17 cellular contexts compared by ENCODE assay signal in the genomic region with DNA sequence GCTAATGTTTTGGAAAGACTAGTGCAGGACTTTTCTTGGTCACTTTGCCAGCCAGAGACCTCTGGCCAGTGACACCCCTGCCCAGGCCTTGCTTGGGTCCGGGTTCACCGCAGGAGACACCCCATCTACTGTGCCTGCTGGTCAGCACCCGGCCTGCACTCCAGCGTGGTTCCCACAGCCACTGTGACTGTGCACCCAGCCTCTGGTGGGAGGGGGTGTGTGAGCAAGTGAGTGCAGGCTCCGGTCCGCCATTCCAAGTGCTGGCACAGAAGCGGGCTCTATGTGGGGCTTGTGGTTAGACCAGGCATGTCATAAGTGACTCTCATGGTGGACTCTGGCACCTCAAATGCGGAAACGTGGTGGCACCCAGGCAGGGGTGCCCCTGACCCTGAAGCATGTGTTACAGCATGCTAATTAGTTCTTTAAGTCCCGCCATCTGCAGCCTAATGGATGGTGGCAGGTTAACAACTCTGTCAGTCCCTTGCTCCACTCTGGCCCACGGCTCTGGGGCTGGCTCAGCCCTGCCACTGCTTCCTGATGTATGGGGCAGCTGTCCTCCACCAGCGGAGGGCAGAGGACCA.
DNase-seq lines count a peak whose midpoint lies in the region; ATAC-seq and TF ChIP-seq lines count a peak whose summit lies in the region.
"Had no signal": no experiment of that assay in that cellular context is flagged by ENCODE, and none has a peak within 500 bp of the region (broad histone marks: within the 10 kb centered on the region; RNA-seq: fewer than 3 reads in every experiment).

No MANE protein-coding gene starts in this region.

- no peak for TF ChIP-seq POLR2A in IMR-90 (IDR thresholded peaks at IDR 0.05; ENCODE audit: low read depth, low read length)

- H3K23ac ChIP-seq in IMR-90 (ENCODE audit: low read depth, low read length) = no peak overlapping the region

- no peaks in the 10 kb centered on the region for H3K27me3 Mint-ChIP-seq in chondrocyte (ENCODE audit: low read depth)

- no peak overlapping the region for H4K8ac ChIP-seq in IMR-90 (ENCODE audit: low read depth in 2 of 2, low read length in 2 of 2)

- POLR2A ChIA-PET in IMR-90 (lab: Charles Lee; ENCODE audit: unreplicated experiment) = no interaction called here

- no peak overlapping the region for H3K4me2 ChIP-seq in IMR-90 (ENCODE audit: low read depth, low read length)

- TF ChIP-seq CTCF in IMR-90 (conservative IDR thresholded peaks at IDR 0.05; ENCODE audit: low read depth, low read length) (no peak), chondrocyte (IDR thresholded peaks at IDR 0.05) (no peak), lower lobe of right lung (IDR thresholded peaks at IDR 0.05) (no peak)

- H3K9me3 ChIP-seq in IMR-90 (ENCODE audit: control insufficient read depth, insufficient read depth, low read length) (no peaks in the 10 kb centered on the region), lower lobe of right lung (no peaks in the 10 kb centered on the region)

- H3K4ac ChIP-seq in IMR-90 (ENCODE audit: low read depth, low read length) = no peak overlapping the region

- H2BK5ac ChIP-seq in IMR-90 (ENCODE audit: low read depth, low read length, poor library complexity, severe bottlenecking) = no peak overlapping the region

- BruUV-seq in IMR-90 (replicated peaks; lab: Mats Ljungman, UMichigan) = no TSS peak

- ATAC-seq in IMR-90 (ENCODE audit: low read depth) (no peak), lower lobe of right lung (no peak)
- ATAC-seq in stimulated activated naive CD8-positive, alpha-beta T cell treated with anti-CD3 and anti-CD28 coated beads, Interleukin-15, Interleukin-2, amounts not matched to agents 100 U/mL and 50 U/mL, for 24 hours = peak; percentile 23
- ATAC-seq: HCT116, PC-3, SK-N-SH treated with all-trans-retinoic acid at 6 μM for 48 hours had no signal

- TF ChIP-seq RAD21 in IMR-90 (IDR thresholded peaks at IDR 0.05; ENCODE audit: low read length) = no peak

- H3K27ac ChIP-seq in IMR-90 (ENCODE audit: insufficient read depth, low read length) (no peak overlapping the region), lower lobe of right lung (no peak overlapping the region)

- in situ Hi-C loops in IMR-90 (cut with MboI; ENCODE audit: low sequenced_read_pairs) = no loop called here

- H3K4me1 ChIP-seq in IMR-90 (ENCODE audit: control insufficient read depth, insufficient read depth, low read length) = no peaks in the 10 kb centered on the region
- H3K4me1 ChIP-seq in lower lobe of right lung = no peaks in the 10 kb centered on the region

- H3K9me1 ChIP-seq in IMR-90 (ENCODE audit: insufficient read depth, low read length) = no peaks in the 10 kb centered on the region

- WGBS in IMR-90 (ENCODE audit: extremely low coverage in 2 of 2, insufficient read length in 1 of 2), 2 experiments = 91% methylated on average over 6 of the region's 12 CpGs; no CpG with 5 or more reads in 1 of the 2 experiments

- DNase-seq in IMR-90 (no peak), chondrocyte (ENCODE audit: low spot score) (peak; percentile 75), lower lobe of right lung (peak; percentile 33), NCI-H1092 (lab: John Stamatoyannopoulos, UW) (no peak), NCI-H1694 (lab: John Stamatoyannopoulos, UW) (no peak), inferior parietal cortex (ENCODE audit: extremely low spot score) (no peak)
- DNase-seq in stimulated activated naive CD8-positive, alpha-beta T cell treated with anti-CD3 and anti-CD28 coated beads, Interleukin-15, Interleukin-2, amounts not matched to agents 100 U/mL and 50 U/mL, for 24 hours = no peak
- DNase-seq: C1 segment of cervical spinal cord, MM.1S, NCI-H1092 treated with DMSO at 0.1 percent for 48 hours, NCI-H2081 treated with DMSO at 0.1 percent for 48 hours, NCI-H510A, PC-3, RPMI8226, SIG-M5 had no signal

- H2BK15ac ChIP-seq in IMR-90 (ENCODE audit: low read depth, low read length) = no peak overlapping the region

- CTCF ChIA-PET in IMR-90 (lab: Yijun Ruan, JAX) = no interaction called here

- H3K36me3 ChIP-seq in IMR-90 (ENCODE audit: control insufficient read depth, insufficient read depth, low read length) (peaks cover 4% of the 10 kb centered on the region; the same call in 1 of the 2 replicates), lower lobe of right lung (no peaks in the 10 kb centered on the region)

- H3K14ac ChIP-seq in IMR-90 (replicated peaks; ENCODE audit: low read depth, low read length) = no peak overlapping the region

- peak overlapping the region; percentile 46 for H2AFZ ChIP-seq in IMR-90 (replicated peaks; ENCODE audit: low read length, poor library complexity)

- H4K91ac ChIP-seq in IMR-90 (ENCODE audit: insufficient read depth, low read depth, low read length) = no peak overlapping the region

- H3K27me3 ChIP-seq in IMR-90 (ENCODE audit: control insufficient read depth, insufficient read depth, low read length) (no peaks in the 10 kb centered on the region), lower lobe of right lung (ENCODE audit: low read depth) (no peaks in the 10 kb centered on the region)

- no peak overlapping the region for H2BK120ac ChIP-seq in IMR-90 (ENCODE audit: low read depth, low read length)

- peak overlapping the region; percentile 68 for H2AK9ac ChIP-seq in IMR-90 (replicated peaks; ENCODE audit: low read depth, low read length, poor library complexity)

- no peak overlapping the region for H3K56ac ChIP-seq in IMR-90 (ENCODE audit: extremely low read depth, insufficient read depth, low read length)

- H3K4me1 Mint-ChIP-seq in chondrocyte (ENCODE audit: low read depth) = no peaks in the 10 kb centered on the region

- no peak overlapping the region for H4K5ac ChIP-seq in IMR-90 (ENCODE audit: low read depth, low read length)

- H2AK5ac ChIP-seq in IMR-90 (ENCODE audit: low read depth, low read length) = no peak overlapping the region

- no peaks in the 10 kb centered on the region for H4K20me1 ChIP-seq in IMR-90 (ENCODE audit: insufficient read depth, low read length)

- peaks cover 3% of the 10 kb centered on the region for H3K36me3 Mint-ChIP-seq in chondrocyte (ENCODE audit: low read depth)

- H3K9me3 Mint-ChIP-seq in chondrocyte (ENCODE audit: low read depth) = no peaks in the 10 kb centered on the region

- no peak overlapping the region for H3K18ac ChIP-seq in IMR-90 (ENCODE audit: low read depth, low read length)

- no peak overlapping the region for H2BK20ac ChIP-seq in IMR-90 (ENCODE audit: low read depth, low read length)

- intact Hi-C loops in IMR-90 (cut with micrococcal nuclease) = no loop called here
- intact Hi-C loops in lower lobe of right lung (cut with DNase I) = no loop called here

- no peak overlapping the region for H3K4me3 Mint-ChIP-seq in chondrocyte (ENCODE audit: unreplicated experiment)

- no peak overlapping the region for H3K9ac ChIP-seq in IMR-90 (ENCODE audit: low read depth, low read length)

- H3K27ac Mint-ChIP-seq in chondrocyte (ENCODE audit: unreplicated experiment) = no peak overlapping the region

- dilution Hi-C loops in IMR-90 (cut with HindIII; ENCODE audit: low sequenced_read_pairs, unreplicated experiment) = no loop called here

- H3K4me3 ChIP-seq in IMR-90 (ENCODE audit: insufficient read depth, low read depth, low read length) (no peak overlapping the region), lower lobe of right lung (no peak overlapping the region)

- H3K79me1 ChIP-seq in IMR-90 (ENCODE audit: low read depth in 1 of 2, low read length in 2 of 2) = no peaks in the 10 kb centered on the region

TF ChIP-seq in IMR-90, 13 proteins besides CTCF, POLR2A, EP300 and RAD21:
- no peak for TF ChIP-seq RCOR1 (IDR thresholded peaks at IDR 0.05; ENCODE audit: insufficient replicate concordance, low read length)
- TF ChIP-seq FOS (IDR thresholded peaks at IDR 0.05; ENCODE audit: low read depth, low read length) = no peak
- no peak for TF ChIP-seq MAZ (IDR thresholded peaks at IDR 0.05; ENCODE audit: borderline replicate concordance, low read depth, low read length)
- TF ChIP-seq BHLHE40 (IDR thresholded peaks at IDR 0.05; ENCODE audit: low read depth, low read length) = no peak
- TF ChIP-seq RFX5 (IDR thresholded peaks at IDR 0.05; ENCODE audit: low read depth, low read length) = no peak
- TF ChIP-seq SMC3 (IDR thresholded peaks at IDR 0.05; ENCODE audit: low read depth, low read length) = no peak

Comparison
In these comparisons a context has a peak if more than half of its experiments do, and no peak if none do; other contexts are left out.
1. DNase-seq: peak in chondrocyte (single experiment) and lower lobe of right lung (single experiment); none in IMR-90 (single experiment), stimulated activated naive CD8-positive, alpha-beta T cell treated with anti-CD3 and anti-CD28 coated beads, Interleukin-15, Interleukin-2, amounts not matched to agents 100 U/mL and 50 U/mL, for 24 hours (single experiment), NCI-H1092 (single experiment), NCI-H1694 (single experiment) and inferior parietal cortex (single experiment).